In the genomic region with DNA sequence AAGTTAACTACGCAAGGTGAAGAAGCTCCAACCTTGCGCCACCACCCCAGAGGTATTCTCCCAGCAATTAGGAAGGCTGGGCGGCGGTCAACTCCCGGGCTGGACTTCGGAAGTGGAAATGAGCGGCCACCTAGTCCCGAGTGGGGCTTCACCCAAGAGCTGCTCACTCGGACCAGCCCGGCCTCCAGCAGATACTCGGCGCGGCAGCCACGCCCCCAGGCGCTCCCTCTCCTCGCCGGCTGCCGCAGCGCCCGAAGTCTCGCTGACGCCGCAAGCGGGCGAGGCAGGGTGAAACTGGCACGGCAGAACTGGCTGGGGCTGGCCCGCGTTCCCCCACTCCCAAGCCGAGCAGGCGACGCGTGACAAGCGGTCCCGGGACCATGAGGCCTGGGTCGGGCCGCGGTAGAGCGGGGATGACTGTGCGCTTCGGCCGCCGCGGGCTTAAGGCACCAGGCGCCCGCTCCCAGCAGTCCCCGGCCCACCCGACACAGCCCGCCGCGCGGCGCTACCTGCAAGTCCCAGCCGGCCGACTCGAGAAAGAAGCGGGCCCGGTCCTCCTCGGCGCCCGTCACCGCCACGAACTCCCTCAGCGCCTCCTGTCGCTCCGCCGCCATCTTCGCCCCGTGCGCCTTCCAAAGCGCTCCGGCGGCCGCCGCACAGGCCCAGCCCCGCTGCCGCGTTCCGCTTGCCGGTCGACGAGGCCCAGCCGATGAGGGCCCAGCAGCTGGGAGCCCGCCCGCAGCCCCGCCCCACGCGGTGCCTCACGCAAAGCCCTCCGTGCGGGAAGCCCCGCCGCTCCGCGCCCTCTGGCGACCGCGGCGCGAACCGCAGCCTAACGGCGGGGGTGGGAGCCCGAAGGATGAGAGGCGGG, we compare ENCODE assay signal across 1 cellular context.
TF ChIP-seq lines count a peak whose summit lies in the region.

Gene NSFL1C, minus strand, starts transcription at position 639 of the 871 bp plus-strand sequence. Its CDS starts 25 bp downstream, at position 614.

TF ChIP-seq in HEK293, 187 proteins besides CTCF, POLR2A, EP300 and RAD21 (continued from another document and continues in another):
- 0 out of 2 replicates have a peak, but pooled peaks have one; percentile 10 for TF ChIP-seq ZSCAN4 (tag by site-specific recombination; IDR thresholded peaks at IDR 0.05)
- TF ChIP-seq ZNF792 (tag by site-specific recombination; IDR thresholded peaks at IDR 0.05): no peak
- TF ChIP-seq ZSCAN23 (tag by site-specific recombination; IDR thresholded peaks at IDR 0.05): no peak
- TF ChIP-seq, protein P1, sequence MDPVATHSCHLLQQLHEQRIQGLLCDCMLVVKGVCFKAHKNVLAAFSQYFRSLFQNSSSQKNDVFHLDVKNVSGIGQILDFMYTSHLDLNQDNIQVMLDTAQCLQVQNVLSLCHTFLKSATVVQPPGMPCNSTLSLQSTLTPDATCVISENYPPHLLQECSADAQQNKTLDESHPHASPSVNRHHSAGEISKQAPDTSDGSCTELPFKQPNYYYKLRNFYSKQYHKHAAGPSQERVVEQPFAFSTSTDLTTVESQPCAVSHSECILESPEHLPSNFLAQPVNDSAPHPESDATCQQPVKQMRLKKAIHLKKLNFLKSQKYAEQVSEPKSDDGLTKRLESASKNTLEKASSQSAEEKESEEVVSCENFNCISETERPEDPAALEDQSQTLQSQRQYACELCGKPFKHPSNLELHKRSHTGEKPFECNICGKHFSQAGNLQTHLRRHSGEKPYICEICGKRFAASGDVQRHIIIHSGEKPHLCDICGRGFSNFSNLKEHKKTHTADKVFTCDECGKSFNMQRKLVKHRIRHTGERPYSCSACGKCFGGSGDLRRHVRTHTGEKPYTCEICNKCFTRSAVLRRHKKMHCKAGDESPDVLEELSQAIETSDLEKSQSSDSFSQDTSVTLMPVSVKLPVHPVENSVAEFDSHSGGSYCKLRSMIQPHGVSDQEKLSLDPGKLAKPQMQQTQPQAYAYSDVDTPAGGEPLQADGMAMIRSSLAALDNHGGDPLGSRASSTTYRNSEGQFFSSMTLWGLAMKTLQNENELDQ (tag by site-specific recombination; IDR thresholded peaks at IDR 0.05; ENCODE audit: low read depth): no peak
- TF ChIP-seq ZNF785 (tag by site-specific recombination; IDR thresholded peaks at IDR 0.05): 0 out of 2 replicates have a peak, but pooled peaks have one; percentile 23
- TF ChIP-seq, protein P2, sequence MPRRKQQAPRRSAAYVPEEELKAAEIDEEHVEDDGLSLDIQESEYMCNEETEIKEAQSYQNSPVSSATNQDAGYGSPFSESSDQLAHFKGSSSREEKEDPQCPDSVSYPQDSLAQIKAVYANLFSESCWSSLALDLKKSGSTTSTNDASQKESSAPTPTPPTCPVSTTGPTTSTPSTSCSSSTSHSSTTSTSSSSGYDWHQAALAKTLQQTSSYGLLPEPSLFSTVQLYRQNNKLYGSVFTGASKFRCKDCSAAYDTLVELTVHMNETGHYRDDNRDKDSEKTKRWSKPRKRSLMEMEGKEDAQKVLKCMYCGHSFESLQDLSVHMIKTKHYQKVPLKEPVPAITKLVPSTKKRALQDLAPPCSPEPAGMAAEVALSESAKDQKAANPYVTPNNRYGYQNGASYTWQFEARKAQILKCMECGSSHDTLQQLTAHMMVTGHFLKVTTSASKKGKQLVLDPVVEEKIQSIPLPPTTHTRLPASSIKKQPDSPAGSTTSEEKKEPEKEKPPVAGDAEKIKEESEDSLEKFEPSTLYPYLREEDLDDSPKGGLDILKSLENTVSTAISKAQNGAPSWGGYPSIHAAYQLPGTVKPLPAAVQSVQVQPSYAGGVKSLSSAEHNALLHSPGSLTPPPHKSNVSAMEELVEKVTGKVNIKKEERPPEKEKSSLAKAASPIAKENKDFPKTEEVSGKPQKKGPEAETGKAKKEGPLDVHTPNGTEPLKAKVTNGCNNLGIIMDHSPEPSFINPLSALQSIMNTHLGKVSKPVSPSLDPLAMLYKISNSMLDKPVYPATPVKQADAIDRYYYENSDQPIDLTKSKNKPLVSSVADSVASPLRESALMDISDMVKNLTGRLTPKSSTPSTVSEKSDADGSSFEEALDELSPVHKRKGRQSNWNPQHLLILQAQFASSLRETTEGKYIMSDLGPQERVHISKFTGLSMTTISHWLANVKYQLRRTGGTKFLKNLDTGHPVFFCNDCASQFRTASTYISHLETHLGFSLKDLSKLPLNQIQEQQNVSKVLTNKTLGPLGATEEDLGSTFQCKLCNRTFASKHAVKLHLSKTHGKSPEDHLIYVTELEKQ (tag by site-specific recombination; IDR thresholded peaks at IDR 0.05; ENCODE audit: borderline replicate concordance): no peak
- TF ChIP-seq ZSCAN18 (tag by site-specific recombination; IDR thresholded peaks at IDR 0.05): peak; percentile 75
- TF ChIP-seq ZNF596 (tag by site-specific recombination; IDR thresholded peaks at IDR 0.05): peak; percentile 76
- TF ChIP-seq, protein P3, sequence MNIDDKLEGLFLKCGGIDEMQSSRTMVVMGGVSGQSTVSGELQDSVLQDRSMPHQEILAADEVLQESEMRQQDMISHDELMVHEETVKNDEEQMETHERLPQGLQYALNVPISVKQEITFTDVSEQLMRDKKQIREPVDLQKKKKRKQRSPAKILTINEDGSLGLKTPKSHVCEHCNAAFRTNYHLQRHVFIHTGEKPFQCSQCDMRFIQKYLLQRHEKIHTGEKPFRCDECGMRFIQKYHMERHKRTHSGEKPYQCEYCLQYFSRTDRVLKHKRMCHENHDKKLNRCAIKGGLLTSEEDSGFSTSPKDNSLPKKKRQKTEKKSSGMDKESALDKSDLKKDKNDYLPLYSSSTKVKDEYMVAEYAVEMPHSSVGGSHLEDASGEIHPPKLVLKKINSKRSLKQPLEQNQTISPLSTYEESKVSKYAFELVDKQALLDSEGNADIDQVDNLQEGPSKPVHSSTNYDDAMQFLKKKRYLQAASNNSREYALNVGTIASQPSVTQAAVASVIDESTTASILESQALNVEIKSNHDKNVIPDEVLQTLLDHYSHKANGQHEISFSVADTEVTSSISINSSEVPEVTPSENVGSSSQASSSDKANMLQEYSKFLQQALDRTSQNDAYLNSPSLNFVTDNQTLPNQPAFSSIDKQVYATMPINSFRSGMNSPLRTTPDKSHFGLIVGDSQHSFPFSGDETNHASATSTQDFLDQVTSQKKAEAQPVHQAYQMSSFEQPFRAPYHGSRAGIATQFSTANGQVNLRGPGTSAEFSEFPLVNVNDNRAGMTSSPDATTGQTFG (tag by site-specific recombination; IDR thresholded peaks at IDR 0.05; ENCODE audit: borderline replicate concordance): peak; percentile 82; the same call in 1 of the 2 replicates
- TF ChIP-seq ZNF514 (tag by site-specific recombination; IDR thresholded peaks at IDR 0.05): no peak
- peak; percentile 98 for TF ChIP-seq ZNF660 (tag by site-specific recombination; IDR thresholded peaks at IDR 0.05)
- TF ChIP-seq ZNF121 (tag by site-specific recombination; IDR thresholded peaks at IDR 0.05): 0 out of 2 replicates have a peak, but pooled peaks have one; percentile 31
- TF ChIP-seq, protein P4, sequence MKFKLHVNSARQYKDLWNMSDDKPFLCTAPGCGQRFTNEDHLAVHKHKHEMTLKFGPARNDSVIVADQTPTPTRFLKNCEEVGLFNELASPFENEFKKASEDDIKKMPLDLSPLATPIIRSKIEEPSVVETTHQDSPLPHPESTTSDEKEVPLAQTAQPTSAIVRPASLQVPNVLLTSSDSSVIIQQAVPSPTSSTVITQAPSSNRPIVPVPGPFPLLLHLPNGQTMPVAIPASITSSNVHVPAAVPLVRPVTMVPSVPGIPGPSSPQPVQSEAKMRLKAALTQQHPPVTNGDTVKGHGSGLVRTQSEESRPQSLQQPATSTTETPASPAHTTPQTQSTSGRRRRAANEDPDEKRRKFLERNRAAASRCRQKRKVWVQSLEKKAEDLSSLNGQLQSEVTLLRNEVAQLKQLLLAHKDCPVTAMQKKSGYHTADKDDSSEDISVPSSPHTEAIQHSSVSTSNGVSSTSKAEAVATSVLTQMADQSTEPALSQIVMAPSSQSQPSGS (tag by site-specific recombination; IDR thresholded peaks at IDR 0.05; ENCODE audit: low read depth): no peak
- TF ChIP-seq ZNF274 (IDR thresholded peaks at IDR 0.05; ENCODE audit: low read length): no peak
- no peak for TF ChIP-seq ZNF274 (tag by site-specific recombination; IDR thresholded peaks at IDR 0.05; ENCODE audit: borderline replicate concordance)
- TF ChIP-seq ZNF23 (tag by site-specific recombination; IDR thresholded peaks at IDR 0.05; ENCODE audit: borderline replicate concordance): no peak
- TF ChIP-seq ZNF391 (tag by site-specific recombination; IDR thresholded peaks at IDR 0.05; ENCODE audit: borderline replicate concordance, low read depth): peak; percentile 76; the same call in 1 of the 2 replicates
- TF ChIP-seq GLIS2 (tag by site-specific recombination; IDR thresholded peaks at IDR 0.05): peak; percentile 48
- no peak for TF ChIP-seq ZNF580 (tag by site-specific recombination; IDR thresholded peaks at IDR 0.05)
- TF ChIP-seq ZNF324 (tag by site-specific recombination; IDR thresholded peaks at IDR 0.05): peak; percentile 46; the same call in 1 of the 2 replicates
- TF ChIP-seq SALL2 (tag by site-specific recombination; IDR thresholded peaks at IDR 0.05; ENCODE audit: borderline replicate concordance): no peak
- TF ChIP-seq ZNF473 (tag by site-specific recombination; IDR thresholded peaks at IDR 0.05): no peak
- no peak for TF ChIP-seq SCRT1 (tag by site-specific recombination; IDR thresholded peaks at IDR 0.05; ENCODE audit: borderline replicate concordance)
- peak; percentile 44 for TF ChIP-seq SP2 (tag by site-specific recombination; IDR thresholded peaks at IDR 0.05)
- no peak for TF ChIP-seq ZNF133 (tag by site-specific recombination; IDR thresholded peaks at IDR 0.05)
- no peak for TF ChIP-seq MEIS1 (CRISPR knock-in tag; IDR thresholded peaks at IDR 0.05; ENCODE audit: borderline replicate concordance)
- peak; percentile 98 for TF ChIP-seq YY2 (tag by site-specific recombination; IDR thresholded peaks at IDR 0.05)
- TF ChIP-seq ZBTB17 (tag by site-specific recombination; IDR thresholded peaks at IDR 0.05): peak; percentile 40; the same call in 1 of the 2 replicates
- peak; percentile 86 for TF ChIP-seq KLF17 (tag by site-specific recombination; IDR thresholded peaks at IDR 0.05)
- no peak for TF ChIP-seq HOXD13 (CRISPR knock-in tag; IDR thresholded peaks at IDR 0.05; ENCODE audit: borderline replicate concordance)
- TF ChIP-seq, protein P5, sequence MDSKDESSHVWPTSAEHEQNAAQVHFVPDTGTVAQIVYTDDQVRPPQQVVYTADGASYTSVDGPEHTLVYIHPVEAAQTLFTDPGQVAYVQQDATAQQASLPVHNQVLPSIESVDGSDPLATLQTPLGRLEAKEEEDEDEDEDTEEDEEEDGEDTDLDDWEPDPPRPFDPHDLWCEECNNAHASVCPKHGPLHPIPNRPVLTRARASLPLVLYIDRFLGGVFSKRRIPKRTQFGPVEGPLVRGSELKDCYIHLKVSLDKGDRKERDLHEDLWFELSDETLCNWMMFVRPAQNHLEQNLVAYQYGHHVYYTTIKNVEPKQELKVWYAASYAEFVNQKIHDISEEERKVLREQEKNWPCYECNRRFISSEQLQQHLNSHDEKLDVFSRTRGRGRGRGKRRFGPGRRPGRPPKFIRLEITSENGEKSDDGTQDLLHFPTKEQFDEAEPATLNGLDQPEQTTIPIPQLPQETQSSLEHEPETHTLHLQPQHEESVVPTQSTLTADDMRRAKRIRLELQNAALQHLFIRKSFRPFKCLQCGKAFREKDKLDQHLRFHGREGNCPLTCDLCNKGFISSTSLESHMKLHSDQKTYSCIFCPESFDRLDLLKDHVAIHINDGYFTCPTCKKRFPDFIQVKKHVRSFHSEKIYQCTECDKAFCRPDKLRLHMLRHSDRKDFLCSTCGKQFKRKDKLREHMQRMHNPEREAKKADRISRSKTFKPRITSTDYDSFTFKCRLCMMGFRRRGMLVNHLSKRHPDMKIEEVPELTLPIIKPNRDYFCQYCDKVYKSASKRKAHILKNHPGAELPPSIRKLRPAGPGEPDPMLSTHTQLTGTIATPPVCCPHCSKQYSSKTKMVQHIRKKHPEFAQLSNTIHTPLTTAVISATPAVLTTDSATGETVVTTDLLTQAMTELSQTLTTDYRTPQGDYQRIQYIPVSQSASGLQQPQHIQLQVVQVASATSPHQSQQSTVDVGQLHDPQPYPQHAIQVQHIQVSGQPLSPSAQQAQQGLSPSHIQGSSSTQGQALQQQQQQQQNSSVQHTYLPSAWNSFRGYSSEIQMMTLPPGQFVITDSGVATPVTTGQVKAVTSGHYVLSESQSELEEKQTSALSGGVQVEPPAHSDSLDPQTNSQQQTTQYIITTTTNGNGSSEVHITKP (tag by site-specific recombination; IDR thresholded peaks at IDR 0.05): 0 out of 2 replicates have a peak, but pooled peaks have one; percentile 17
